38 cellular contexts compared by ENCODE assay signal in genomic region chr7:40640566-40640965, GRCh38.
"Had no signal": no experiment of that assay in that cellular context is flagged by ENCODE, and none has a peak within 500 bp of the region (broad histone marks: within the 10 kb centered on the region; RNA-seq: fewer than 3 reads in every experiment).

No MANE protein-coding gene starts in this region.

- H3K9me3 Mint-ChIP-seq: activated naive CD8-positive, alpha-beta T cell treated with anti-CD3 and anti-CD28 coated beads for 36 hours; natural killer cell treated with Interleukin-12 subunit alpha and Interleukin-12 subunit beta and Interleukin-15 and Interleukin-18, amount 100 ng/mL, for 72 hours; stimulated activated naive CD8-positive, alpha-beta T cell treated with anti-CD3 and anti-CD28 coated beads, Interleukin-15, amount 100 ng/mL, for 72 hours; T-helper 1 cell treated with Interleukin-12 subunit alpha and Interleukin-12 subunit beta and Interleukin-4 antibody, amounts not matched to agents 30 μg/mL and 1 μg/mL, for 36 hours had no signal

- H3K4me3 ChIP-seq: adrenal gland, breast epithelium, esophagus squamous epithelium, heart left ventricle, left lung, lower lobe of right lung, mucosa of descending colon, ovary, psoas muscle, sigmoid colon, upper lobe of left lung, vagina had no signal

- FAIRE-seq: colon, islet of Langerhans, small intestine had no signal

- H3K27me3 ChIP-seq: adrenal gland, breast epithelium, esophagus squamous epithelium, heart left ventricle, left lung, neutrophil, ovary, sigmoid colon, upper lobe of left lung, vagina had no signal

- H3K27ac ChIP-seq: adrenal gland, breast epithelium, epithelial cell of prostate, esophagus squamous epithelium, heart left ventricle, left lung, lower lobe of right lung, neutrophil, ovary, psoas muscle, sigmoid colon, upper lobe of left lung, vagina, WERI-Rb-1 had no signal

- H3K4me3 Mint-ChIP-seq: activated naive CD8-positive, alpha-beta T cell treated with anti-CD3 and anti-CD28 coated beads for 36 hours; central memory CD8-positive, alpha-beta T cell; natural killer cell treated with Interleukin-12 subunit alpha and Interleukin-12 subunit beta and Interleukin-15 and Interleukin-18, amount 100 ng/mL, for 72 hours; stimulated activated effector memory CD8-positive, alpha-beta T cell treated with anti-CD3 and anti-CD28 coated beads, Interleukin-12 subunit alpha, Interleukin-12 subunit beta, amount 100 ng/mL, for 72 hours; stimulated activated naive CD8-positive, alpha-beta T cell treated with anti-CD3 and anti-CD28 coated beads, Interleukin-15, amount 100 ng/mL, for 72 hours; T-helper 1 cell treated with Interleukin-12 subunit alpha and Interleukin-12 subunit beta and Interleukin-4 antibody, amounts not matched to agents 30 μg/mL and 1 μg/mL, for 36 hours had no signal

- H3K4me1 Mint-ChIP-seq: central memory CD8-positive, alpha-beta T cell had no signal

- ATAC-seq: activated CD4-positive, CD25-positive, alpha-beta regulatory T cell treated with anti-CD3 and anti-CD28 coated beads, Interleukin-2, amount 50 U/mL, for 24 hours; heart left ventricle; left lung; lower lobe of right lung; mucosa of descending colon; natural killer cell treated with Interleukin-12 subunit alpha and Interleukin-12 subunit beta and Interleukin-15 and Interleukin-18, amount 100 ng/mL, for 72 hours; psoas muscle; stimulated activated effector memory CD8-positive, alpha-beta T cell treated with anti-CD3 and anti-CD28 coated beads, Interleukin-12 subunit alpha, Interleukin-12 subunit beta, amount 100 ng/mL, for 72 hours; stimulated activated naive CD8-positive, alpha-beta T cell treated with anti-CD3 and anti-CD28 coated beads, Interleukin-15, amount 100 ng/mL, for 72 hours had no signal

- DNase-seq: activated CD4-positive, alpha-beta T cell treated with anti-CD3 and anti-CD28 coated beads for 48 hours; activated CD4-positive, alpha-beta T cell treated with anti-CD3 and anti-CD28 coated beads, Interleukin-2, amount 50 U/mL, for 48 hours; activated CD8-positive, alpha-beta memory T cell treated with anti-CD3 and anti-CD28 coated beads for 24 hours; activated effector memory CD4-positive, alpha-beta T cell treated with Interleukin-2 at 50 U/mL for 16 hours; activated naive CD4-positive, alpha-beta T cell treated with Interleukin-2 at 50 U/mL for 16 hours; activated naive CD8-positive, alpha-beta T cell treated with anti-CD3 and anti-CD28 coated beads for 36 hours; adrenal gland; aorta; dermis blood vessel endothelial cell; effector CD4-positive, alpha-beta T cell; esophagus squamous epithelium; foreskin fibroblast; heart left ventricle; left lung; lower lobe of right lung; mesendoderm; mucosa of descending colon; ovary; psoas muscle; sigmoid colon; small intestine; stimulated activated CD4-positive, alpha-beta T cell treated with anti-CD3 and anti-CD28 coated beads, Interleukin-4, amount 100 ng/mL, for 24 hours; stimulated activated naive CD8-positive, alpha-beta T cell treated with anti-CD3 and anti-CD28 coated beads, Interleukin-15, amount 100 ng/mL, for 72 hours; substantia nigra; T-helper 9 cell; upper lobe of left lung; WERI-Rb-1 had no signal

- H3K9me3 ChIP-seq: adrenal gland, breast epithelium, esophagus squamous epithelium, heart left ventricle, left lung, lower lobe of right lung, mucosa of descending colon, neutrophil, ovary, psoas muscle, sigmoid colon, upper lobe of left lung, vagina had no signal

- H3K36me3 Mint-ChIP-seq: activated naive CD8-positive, alpha-beta T cell treated with anti-CD3 and anti-CD28 coated beads for 36 hours; natural killer cell treated with Interleukin-12 subunit alpha and Interleukin-12 subunit beta and Interleukin-15 and Interleukin-18, amount 100 ng/mL, for 72 hours; stimulated activated effector memory CD8-positive, alpha-beta T cell treated with anti-CD3 and anti-CD28 coated beads, Interleukin-12 subunit alpha, Interleukin-12 subunit beta, amount 100 ng/mL, for 72 hours had no signal

- H3K4me1 ChIP-seq: adrenal gland, breast epithelium, esophagus squamous epithelium, heart left ventricle, left lung, lower lobe of right lung, psoas muscle, upper lobe of left lung, vagina had no signal

- H3K27ac Mint-ChIP-seq: activated naive CD8-positive, alpha-beta T cell treated with anti-CD3 and anti-CD28 coated beads for 36 hours; natural killer cell treated with Interleukin-12 subunit alpha and Interleukin-12 subunit beta and Interleukin-15 and Interleukin-18, amount 100 ng/mL, for 72 hours; stimulated activated effector memory CD8-positive, alpha-beta T cell treated with anti-CD3 and anti-CD28 coated beads, Interleukin-12 subunit alpha, Interleukin-12 subunit beta, amount 100 ng/mL, for 72 hours; stimulated activated naive CD8-positive, alpha-beta T cell treated with anti-CD3 and anti-CD28 coated beads, Interleukin-15, amount 100 ng/mL, for 72 hours; T-helper 1 cell treated with Interleukin-12 subunit alpha and Interleukin-12 subunit beta and Interleukin-4 antibody, amounts not matched to agents 30 μg/mL and 1 μg/mL, for 36 hours had no signal

- H3K27me3 Mint-ChIP-seq: central memory CD8-positive, alpha-beta T cell had no signal

- H3K36me3 ChIP-seq: adrenal gland, breast epithelium, esophagus squamous epithelium, heart left ventricle, left lung, lower lobe of right lung, neutrophil, ovary, sigmoid colon, upper lobe of left lung, vagina, WERI-Rb-1 had no signal
